Comparison of ENCODE assay signal across 8 cellular contexts in genomic region chr11:23353611-23354010, GRCh38.
"Had no signal": no experiment of that assay in that cellular context is flagged by ENCODE, and none has a peak within 500 bp of the region (broad histone marks: within the 10 kb centered on the region; RNA-seq: fewer than 3 reads in every experiment).

No MANE protein-coding gene starts in this region.

- H3K9ac ChIP-seq: GM23248 had no signal

- H2AFZ ChIP-seq: GM23248 had no signal

- ATAC-seq: HCT116, K562 had no signal

- H3K4me3 ChIP-seq: GM23248, HAP-1, K562 had no signal

- H3K9me3 ChIP-seq: HAP-1 had no signal

- H3K4me1 ChIP-seq: HAP-1 had no signal

- H3K27ac ChIP-seq: GM23248 had no signal

- H3K36me3 ChIP-seq: HAP-1 had no signal

- DNase-seq: GM23248, GOT3, H7, HFFc6, KG1 had no signal
